Comparison of ENCODE assay signal across 11 cellular contexts in genomic region chr9:134690301-134690751, GRCh38.
"Had no signal": no experiment of that assay in that cellular context is flagged by ENCODE, and none has a peak within 500 bp of the region (broad histone marks: within the 10 kb centered on the region; RNA-seq: fewer than 3 reads in every experiment).

No MANE protein-coding gene starts in this region.

- DNase-seq: activated CD4-positive, alpha-beta T cell treated with anti-CD3 and anti-CD28 coated beads for 1 hour; activated CD8-positive, alpha-beta memory T cell treated with anti-CD3 and anti-CD28 coated beads, Interleukin-2, amount 10 ng/mL, durations not matched to agents 7 days and 5 days; activated effector memory CD4-positive, alpha-beta T cell treated with Interleukin-2 at 50 U/mL for 16 hours; activated T-cell treated with anti-CD3 and anti-CD28 coated beads, Interleukin-2, amount 50 U/mL, for 24 hours; amniotic stem cell; foreskin keratinocyte; natural killer cell had no signal

- H3K9me3 ChIP-seq: heart left ventricle, SJSA1, transverse colon had no signal

- H3K4me3 ChIP-seq: heart left ventricle, SJSA1, transverse colon had no signal

- H3K36me3 ChIP-seq: transverse colon had no signal

- H3K4me1 ChIP-seq: foreskin keratinocyte had no signal

- H3K27ac ChIP-seq: foreskin keratinocyte, SJSA1 had no signal

- H3K27me3 ChIP-seq: brain microvascular endothelial cell, foreskin keratinocyte, heart left ventricle, SJSA1, transverse colon had no signal
